ENCODE assay signal across 8 cellular contexts in the genomic region with DNA sequence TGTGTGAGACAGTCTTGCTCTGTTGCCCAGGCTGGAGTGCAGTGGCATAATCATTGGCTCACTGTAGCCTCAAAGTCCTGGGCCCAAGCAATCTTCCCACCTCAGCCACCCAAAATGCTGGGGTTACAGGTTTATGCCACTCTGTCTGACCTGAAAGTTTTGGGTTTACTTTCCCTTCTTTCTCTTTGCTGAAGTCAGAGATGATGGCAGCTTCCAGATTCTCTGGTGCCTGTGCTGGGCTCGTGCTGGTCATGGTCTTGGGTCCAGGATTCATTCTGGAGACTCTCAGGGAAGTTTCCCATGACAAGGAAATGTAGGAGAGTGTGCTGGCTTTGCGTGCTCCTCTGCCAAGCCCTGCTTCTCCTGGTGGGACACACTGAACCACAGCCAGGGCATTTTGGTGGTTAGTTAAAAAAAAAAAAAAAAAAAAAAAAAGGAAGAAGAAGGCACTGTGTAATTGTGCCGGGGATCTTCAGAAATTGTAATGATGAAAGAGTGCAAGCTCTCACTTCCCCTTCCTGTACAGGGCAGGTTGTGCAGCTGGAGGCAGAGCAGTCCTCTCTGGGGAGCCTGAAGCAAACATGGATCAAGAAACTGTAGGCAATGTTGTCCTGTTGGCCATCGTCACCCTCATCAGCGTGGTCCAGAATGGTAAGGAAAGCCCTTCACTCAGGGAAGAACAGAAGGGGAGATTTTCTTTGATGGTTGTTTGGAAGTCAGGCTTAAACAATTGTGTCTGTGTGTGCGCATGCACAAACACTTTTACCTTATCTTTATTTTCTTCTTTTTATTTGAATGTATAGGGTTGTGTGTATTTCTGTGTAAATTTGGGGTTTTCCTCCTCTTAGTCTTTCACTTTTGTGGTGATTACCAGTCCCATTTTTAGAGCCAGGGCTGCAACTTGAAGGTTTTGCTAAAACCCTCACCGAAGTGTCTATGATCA. TPM values are rescaled to one million over a fixed set of nuclear protein-coding genes. Genes with fewer than 3 reads are reported as not detected.
DNase-seq lines count a peak whose midpoint lies in the region; ATAC-seq and TF ChIP-seq lines count a peak whose summit lies in the region.

TSS of gene ALOX5AP (plus strand) at position 519 of the 943 bp plus-strand sequence. CDS start at position 582, 63 bp downstream.

- no peak within 1 kb of the TSS for H3K4me2 ChIP-seq in smooth muscle cell

- ATAC-seq in GM19025 (IDR thresholded peaks at IDR 0.05; ENCODE audit: low read depth, unreplicated experiment), result peak; percentile 74
- ATAC-seq in HG02884 (IDR thresholded peaks at IDR 0.05; ENCODE audit: unreplicated experiment), result peak; percentile 69

- H3K4me3 ChIP-seq in choroid plexus epithelial cell (ENCODE audit: low read depth, low read length) (no peak within 1 kb of the TSS), smooth muscle cell (no peak within 1 kb of the TSS)

- H3K27me3 ChIP-seq in smooth muscle cell (ENCODE audit: low read depth), result no peaks in the 10 kb centered on the region

- H4K20me1 ChIP-seq in smooth muscle cell (ENCODE audit: low read depth), result no peaks in the 10 kb centered on the region

- no peaks in the 10 kb centered on the region for H3K79me2 ChIP-seq in smooth muscle cell (ENCODE audit: low read depth)

- H3K36me3 ChIP-seq in smooth muscle cell (ENCODE audit: low read depth), result no peaks in the 10 kb centered on the region

- peak within 1 kb of the TSS; percentile 66 for H3K27ac ChIP-seq in smooth muscle cell (ENCODE audit: low read depth)

- H3F3A ChIP-seq in smooth muscle cell (ENCODE audit: low read depth), result peaks cover 6% of the 10 kb centered on the region

- DNase-seq in OCI-M1 (lab: John Stamatoyannopoulos, UW) (peak; percentile 43), choroid plexus epithelial cell (ENCODE audit: low read depth) (peak; percentile 34), smooth muscle cell (lab: John Stamatoyannopoulos, UW; ENCODE audit: unreplicated experiment) (no peak), kidney tubule cell (ENCODE audit: low spot score) (no peak), EL (no peak), erythroblast (lab: John Stamatoyannopoulos, UW) (no peak)

- TF ChIP-seq POLR2A in erythroblast (IDR thresholded peaks at IDR 0.05; ENCODE audit: low read length), result no peak

- TF ChIP-seq CTCF in choroid plexus epithelial cell (conservative IDR thresholded peaks at IDR 0.05; ENCODE audit: low read depth, low read length) (no peak), smooth muscle cell (IDR thresholded peaks at IDR 0.05; ENCODE audit: borderline replicate concordance, insufficient read depth, poor library complexity, severe bottlenecking) (no peak)

- H3K9me3 ChIP-seq in smooth muscle cell (replicated peaks; ENCODE audit: low read depth), result no peaks in the 10 kb centered on the region

- peak within 1 kb of the TSS; percentile 31 for H3K9ac ChIP-seq in smooth muscle cell (ENCODE audit: low read depth)

- WGBS in smooth muscle cell (ENCODE audit: low lambda C conversion rate), result 94% methylated on average over 7 of the region's 7 CpGs

- peaks cover 17% of the 10 kb centered on the region for H3K4me1 ChIP-seq in smooth muscle cell (ENCODE audit: low read depth)

- no peak within 1 kb of the TSS for H2AFZ ChIP-seq in smooth muscle cell (ENCODE audit: low read depth)

RNA-seq across cellular contexts. Expression of gene ALOX5AP, which starts in this region (rescaled TPM):
- total RNA-seq in smooth muscle cell, result 2.6 TPM in 1 of 2 replicates, not detected in the other
- 0.22 and 0.85 TPM in 2 replicates for polyA plus RNA-seq in smooth muscle cell

Comparison
In these comparisons a context has a peak if more than half of its experiments do, and no peak if none do; other contexts are left out.
1. DNase-seq: peak in OCI-M1 (single experiment) and choroid plexus epithelial cell (single experiment); none in smooth muscle cell (single experiment), kidney tubule cell (single experiment), EL (single experiment) and erythroblast (0 of 2).